Comparison of ENCODE assay signal across 1 cellular context in the genomic region with DNA sequence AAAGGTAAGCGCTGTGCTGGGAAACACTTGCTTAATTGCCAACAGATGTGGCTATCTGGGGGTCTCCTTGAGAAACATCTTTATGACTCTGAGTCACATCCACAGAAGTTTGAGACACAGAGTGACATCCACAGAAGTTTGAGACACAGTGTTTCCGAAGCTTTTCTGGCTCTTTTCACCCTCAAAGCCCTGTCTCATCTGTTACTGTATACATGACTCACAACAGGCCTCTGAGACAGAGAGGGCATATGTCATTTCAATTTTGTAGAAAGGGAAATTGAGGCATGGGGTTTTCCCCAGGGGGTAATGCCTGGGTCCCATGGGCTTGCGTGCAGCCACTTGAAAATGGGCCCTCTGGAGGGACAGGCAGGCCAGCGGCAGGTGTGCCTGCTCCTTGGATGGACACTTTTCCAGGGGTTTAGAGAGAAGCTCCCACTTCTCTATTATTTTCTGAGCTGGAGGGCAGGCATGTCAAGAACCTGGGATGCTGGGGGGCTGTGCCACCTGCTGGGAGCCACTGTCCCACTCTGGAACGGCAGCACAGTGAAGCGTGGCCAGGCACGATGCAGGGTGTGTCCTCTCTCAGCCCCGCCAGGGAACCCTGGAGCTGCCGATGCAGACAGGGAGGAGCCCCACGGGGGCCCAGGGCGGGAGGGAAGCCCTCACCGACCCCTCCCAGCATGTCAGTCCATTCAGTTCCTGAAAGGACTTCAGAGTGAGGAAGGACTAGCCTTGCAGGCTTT.
TF ChIP-seq lines count a peak whose summit lies in the region.

No MANE protein-coding gene starts in this region.

TF ChIP-seq in GM23338, 12 proteins besides CTCF, POLR2A, EP300 and RAD21 (continued from another document):
- TF ChIP-seq, protein P1, sequence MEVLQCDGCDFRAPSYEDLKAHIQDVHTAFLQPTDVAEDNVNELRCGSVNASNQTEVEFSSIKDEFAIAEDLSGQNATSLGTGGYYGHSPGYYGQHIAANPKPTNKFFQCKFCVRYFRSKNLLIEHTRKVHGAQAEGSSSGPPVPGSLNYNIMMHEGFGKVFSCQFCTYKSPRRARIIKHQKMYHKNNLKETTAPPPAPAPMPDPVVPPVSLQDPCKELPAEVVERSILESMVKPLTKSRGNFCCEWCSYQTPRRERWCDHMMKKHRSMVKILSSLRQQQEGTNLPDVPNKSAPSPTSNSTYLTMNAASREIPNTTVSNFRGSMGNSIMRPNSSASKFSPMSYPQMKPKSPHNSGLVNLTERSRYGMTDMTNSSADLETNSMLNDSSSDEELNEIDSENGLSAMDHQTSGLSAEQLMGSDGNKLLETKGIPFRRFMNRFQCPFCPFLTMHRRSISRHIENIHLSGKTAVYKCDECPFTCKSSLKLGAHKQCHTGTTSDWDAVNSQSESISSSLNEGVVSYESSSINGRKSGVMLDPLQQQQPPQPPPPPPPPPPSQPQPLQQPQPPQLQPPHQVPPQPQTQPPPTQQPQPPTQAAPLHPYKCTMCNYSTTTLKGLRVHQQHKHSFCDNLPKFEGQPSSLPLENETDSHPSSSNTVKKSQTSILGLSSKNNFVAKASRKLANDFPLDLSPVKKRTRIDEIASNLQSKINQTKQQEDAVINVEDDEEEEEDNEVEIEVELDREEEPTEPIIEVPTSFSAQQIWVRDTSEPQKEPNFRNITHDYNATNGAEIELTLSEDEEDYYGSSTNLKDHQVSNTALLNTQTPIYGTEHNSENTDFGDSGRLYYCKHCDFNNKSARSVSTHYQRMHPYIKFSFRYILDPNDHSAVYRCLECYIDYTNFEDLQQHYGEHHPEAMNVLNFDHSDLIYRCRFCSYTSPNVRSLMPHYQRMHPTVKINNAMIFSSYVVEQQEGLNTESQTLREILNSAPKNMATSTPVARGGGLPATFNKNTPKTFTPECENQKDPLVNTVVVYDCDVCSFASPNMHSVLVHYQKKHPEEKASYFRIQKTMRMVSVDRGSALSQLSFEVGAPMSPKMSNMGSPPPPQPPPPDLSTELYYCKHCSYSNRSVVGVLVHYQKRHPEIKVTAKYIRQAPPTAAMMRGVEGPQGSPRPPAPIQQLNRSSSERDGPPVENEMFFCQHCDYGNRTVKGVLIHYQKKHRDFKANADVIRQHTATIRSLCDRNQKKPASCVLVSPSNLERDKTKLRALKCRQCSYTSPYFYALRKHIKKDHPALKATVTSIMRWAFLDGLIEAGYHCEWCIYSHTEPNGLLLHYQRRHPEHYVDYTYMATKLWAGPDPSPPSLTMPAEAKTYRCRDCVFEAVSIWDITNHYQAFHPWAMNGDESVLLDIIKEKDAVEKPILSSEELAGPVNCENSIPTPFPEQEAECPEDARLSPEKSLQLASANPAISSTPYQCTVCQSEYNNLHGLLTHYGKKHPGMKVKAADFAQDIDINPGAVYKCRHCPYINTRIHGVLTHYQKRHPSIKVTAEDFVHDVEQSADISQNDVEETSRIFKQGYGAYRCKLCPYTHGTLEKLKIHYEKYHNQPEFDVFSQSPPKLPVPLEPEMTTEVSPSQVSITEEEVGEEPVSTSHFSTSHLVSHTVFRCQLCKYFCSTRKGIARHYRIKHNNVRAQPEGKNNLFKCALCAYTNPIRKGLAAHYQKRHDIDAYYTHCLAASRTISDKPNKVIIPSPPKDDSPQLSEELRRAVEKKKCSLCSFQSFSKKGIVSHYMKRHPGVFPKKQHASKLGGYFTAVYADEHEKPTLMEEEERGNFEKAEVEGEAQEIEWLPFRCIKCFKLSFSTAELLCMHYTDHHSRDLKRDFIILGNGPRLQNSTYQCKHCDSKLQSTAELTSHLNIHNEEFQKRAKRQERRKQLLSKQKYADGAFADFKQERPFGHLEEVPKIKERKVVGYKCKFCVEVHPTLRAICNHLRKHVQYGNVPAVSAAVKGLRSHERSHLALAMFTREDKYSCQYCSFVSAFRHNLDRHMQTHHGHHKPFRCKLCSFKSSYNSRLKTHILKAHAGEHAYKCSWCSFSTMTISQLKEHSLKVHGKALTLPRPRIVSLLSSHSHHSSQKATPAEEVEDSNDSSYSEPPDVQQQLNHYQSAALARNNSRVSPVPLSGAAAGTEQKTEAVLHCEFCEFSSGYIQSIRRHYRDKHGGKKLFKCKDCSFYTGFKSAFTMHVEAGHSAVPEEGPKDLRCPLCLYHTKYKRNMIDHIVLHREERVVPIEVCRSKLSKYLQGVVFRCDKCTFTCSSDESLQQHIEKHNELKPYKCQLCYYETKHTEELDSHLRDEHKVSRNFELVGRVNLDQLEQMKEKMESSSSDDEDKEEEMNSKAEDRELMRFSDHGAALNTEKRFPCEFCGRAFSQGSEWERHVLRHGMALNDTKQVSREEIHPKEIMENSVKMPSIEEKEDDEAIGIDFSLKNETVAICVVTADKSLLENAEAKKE (CRISPR knock-in tag; IDR thresholded peaks at IDR 0.05), result no peak
